ENCODE assay signal across 11 cellular contexts in genomic region chr11:11396290-11397042, GRCh38. TPM values are rescaled to one million over a fixed set of nuclear protein-coding genes. Genes with fewer than 3 reads are reported as not detected.
DNase-seq lines count a peak whose midpoint lies in the region; ATAC-seq and TF ChIP-seq lines count a peak whose summit lies in the region.
"Had no signal": no experiment of that assay in that cellular context is flagged by ENCODE, and none has a peak within 500 bp of the region (broad histone marks: within the 10 kb centered on the region; RNA-seq: fewer than 3 reads in every experiment).

No MANE protein-coding gene starts in this region.

- peaks cover 2 to 44% (median 13%) of the 10 kb centered on the region in 3 donors for H3K4me1 ChIP-seq in gastroesophageal sphincter
- H3K4me1 ChIP-seq: testis had no signal

- TF ChIP-seq POLR2A in gastroesophageal sphincter (IDR thresholded peaks at IDR 0.05): no peak

- H3K4me3 Mint-ChIP-seq in activated naive CD8-positive, alpha-beta T cell treated with anti-CD3 and anti-CD28 coated beads, Interleukin-2, amount 50 U/mL, for 24 hours: no peak overlapping the region
- H3K4me3 Mint-ChIP-seq: activated naive CD8-positive, alpha-beta T cell treated with anti-CD3 and anti-CD28 coated beads, Interleukin-2, amount 10 ng/mL, durations not matched to agents 7 days and 5 days had no signal

- no peaks in the 10 kb centered on the region for H3K4me1 Mint-ChIP-seq in activated naive CD8-positive, alpha-beta T cell treated with anti-CD3 and anti-CD28 coated beads, Interleukin-2, amount 50 U/mL, for 24 hours
- H3K4me1 Mint-ChIP-seq: activated naive CD8-positive, alpha-beta T cell treated with anti-CD3 and anti-CD28 coated beads, Interleukin-2, amount 10 ng/mL, durations not matched to agents 7 days and 5 days had no signal

- WGBS in gastroesophageal sphincter (ENCODE audit: low coverage in 1 of 2), 2 donors: 15 to 26% methylated on average over 9 to 11 of the region's 11 CpGs

- peak; percentile 86 for ATAC-seq in gastroesophageal sphincter
- ATAC-seq in sciatic nerve: peak; percentile 46
- no peak for ATAC-seq in activated naive CD8-positive, alpha-beta T cell treated with anti-CD3 and anti-CD28 coated beads, Interleukin-2, amount 50 U/mL, for 24 hours
- no peak for ATAC-seq in GM21423 (IDR thresholded peaks at IDR 0.05; ENCODE audit: unreplicated experiment)
- ATAC-seq in GM18867 (IDR thresholded peaks at IDR 0.05; ENCODE audit: unreplicated experiment): no peak

- POLR2A ChIA-PET in GM10248 (lab: Yijun Ruan, JAX): no interaction called here

- CTCF ChIA-PET in GM10248 (lab: Yijun Ruan, JAX): interaction anchor here (1.4 to 1.6 kb wide), 2 partner anchors 30 to 109 kb away, joined by 3 read pairs; no protein-coding TSS in a partner anchor

- TF ChIP-seq EP300 in gastroesophageal sphincter (IDR thresholded peaks at IDR 0.05): no peak

- no peaks in the 10 kb centered on the region for H3K9me3 Mint-ChIP-seq in activated naive CD8-positive, alpha-beta T cell treated with anti-CD3 and anti-CD28 coated beads, Interleukin-2, amount 50 U/mL, for 24 hours
- H3K9me3 Mint-ChIP-seq: activated naive CD8-positive, alpha-beta T cell treated with anti-CD3 and anti-CD28 coated beads, Interleukin-2, amount 10 ng/mL, durations not matched to agents 7 days and 5 days had no signal

- no peak overlapping the region for H3K4me3 ChIP-seq in gastroesophageal sphincter
- H3K4me3 ChIP-seq: testis had no signal

- H3K36me3 Mint-ChIP-seq in activated naive CD8-positive, alpha-beta T cell treated with anti-CD3 and anti-CD28 coated beads, Interleukin-2, amount 50 U/mL, for 24 hours (ENCODE audit: low read depth): no peaks in the 10 kb centered on the region
- H3K36me3 Mint-ChIP-seq: activated naive CD8-positive, alpha-beta T cell treated with anti-CD3 and anti-CD28 coated beads, Interleukin-2, amount 10 ng/mL, durations not matched to agents 7 days and 5 days had no signal

- H3K27ac ChIP-seq in gastroesophageal sphincter: peak overlapping the region in 3 of 4 donors; percentile 71 to 75 (median 72)
- H3K27ac ChIP-seq: HL-60, testis had no signal

- peak; percentile 43 for DNase-seq in ELR (ENCODE audit: low read depth)
- peak; percentile 37 for DNase-seq in amniotic stem cell (lab: John Stamatoyannopoulos, UW)
- DNase-seq in sciatic nerve (ENCODE audit: low spot score): no peak
- DNase-seq in GM10248 (ENCODE audit: extremely low spot score): no peak
- DNase-seq in activated naive CD8-positive, alpha-beta T cell treated with anti-CD3 and anti-CD28 coated beads, Interleukin-2, amount 50 U/mL, for 24 hours: no peak
- DNase-seq: activated naive CD8-positive, alpha-beta T cell treated with anti-CD3 and anti-CD28 coated beads, Interleukin-2, amount 10 ng/mL, durations not matched to agents 7 days and 5 days; testis had no signal

- no peaks in the 10 kb centered on the region for H3K9me3 ChIP-seq in gastroesophageal sphincter
- H3K9me3 ChIP-seq: testis had no signal

- no peaks in the 10 kb centered on the region for H3K27me3 ChIP-seq in gastroesophageal sphincter
- H3K27me3 ChIP-seq: testis had no signal

- H3K36me3 ChIP-seq in gastroesophageal sphincter: no peaks in the 10 kb centered on the region

- TF ChIP-seq CTCF in gastroesophageal sphincter (IDR thresholded peaks at IDR 0.05): no peak
- TF ChIP-seq CTCF in GM10248 (IDR thresholded peaks at IDR 0.05; ENCODE audit: control extremely low read depth, extremely low read depth, low read depth, missing control alignments): no peak

- intact Hi-C loops in sciatic nerve (cut with DNase I): no loop called here

- no peak overlapping the region for H3K27ac Mint-ChIP-seq in activated naive CD8-positive, alpha-beta T cell treated with anti-CD3 and anti-CD28 coated beads, Interleukin-2, amount 50 U/mL, for 24 hours
- H3K27ac Mint-ChIP-seq: activated naive CD8-positive, alpha-beta T cell treated with anti-CD3 and anti-CD28 coated beads, Interleukin-2, amount 10 ng/mL, durations not matched to agents 7 days and 5 days had no signal

- H3K27me3 Mint-ChIP-seq in activated naive CD8-positive, alpha-beta T cell treated with anti-CD3 and anti-CD28 coated beads, Interleukin-2, amount 50 U/mL, for 24 hours: peaks cover 5% of the 10 kb centered on the region

RNA-seq across cellular contexts. Expression of gene CSNK2A3, which starts 43.4 kb away (rescaled TPM):
- 1 to 10 TPM in 2 of 4 donors, under 1 TPM in 2; 0.59 to 2.2 (median 1.1) TPM for total RNA-seq in gastroesophageal sphincter
- total RNA-seq in sciatic nerve: 2.1 TPM

Comparison
In these comparisons a context has a peak if more than half of its experiments do, and no peak if none do; other contexts are left out.
1. DNase-seq: peak in ELR (single experiment) and amniotic stem cell (single experiment); none in sciatic nerve (single experiment), GM10248 (single experiment) and activated naive CD8-positive, alpha-beta T cell treated with anti-CD3 and anti-CD28 coated beads, Interleukin-2, amount 50 U/mL, for 24 hours (single experiment).
2. ATAC-seq: peak in gastroesophageal sphincter (single experiment) and sciatic nerve (single experiment); none in activated naive CD8-positive, alpha-beta T cell treated with anti-CD3 and anti-CD28 coated beads, Interleukin-2, amount 50 U/mL, for 24 hours (single experiment), GM21423 (single experiment) and GM18867 (single experiment).